In the genomic region with DNA sequence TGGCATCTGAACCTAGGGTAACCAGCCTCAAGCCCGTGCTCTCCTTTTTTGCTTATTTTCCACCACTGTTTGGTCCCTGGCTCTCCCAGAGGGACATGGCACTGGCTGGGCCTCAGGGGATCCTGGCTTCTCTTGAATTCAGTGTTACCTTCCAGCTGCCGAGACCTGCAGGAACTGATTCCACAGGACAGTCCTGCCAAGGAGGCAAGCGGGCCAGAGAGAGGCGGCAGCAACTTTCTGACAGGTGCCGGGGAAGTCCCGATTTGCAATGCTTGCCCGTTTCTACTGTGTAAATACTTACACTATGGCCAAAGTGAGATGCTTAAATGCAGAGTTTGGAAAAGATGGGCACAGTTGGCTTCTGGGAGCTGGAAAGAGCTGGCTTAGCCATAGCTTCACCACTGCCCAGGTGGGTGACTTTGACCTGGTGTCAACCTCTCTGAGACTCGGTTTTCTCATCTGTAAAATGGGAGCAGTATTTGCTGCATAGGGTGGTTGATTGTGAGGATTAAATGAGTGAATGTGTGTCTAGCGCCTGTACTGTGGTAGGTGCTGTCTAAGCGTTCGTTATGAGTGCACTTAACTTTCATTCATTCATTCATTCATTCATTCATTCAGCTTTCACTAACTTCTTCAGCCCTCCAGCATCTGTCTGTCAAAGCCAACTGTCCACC, we compare ENCODE assay signal across 1 cellular context.
A peak's percentile ranks its signal among the peaks of the same experiment; 100 is the strongest.
TF ChIP-seq lines count a peak whose summit lies in the region.

No MANE protein-coding gene starts in this region.

TF ChIP-seq in K562, 482 proteins besides CTCF, POLR2A, EP300 and RAD21 (continued from another document):
- TF ChIP-seq, protein P1, sequence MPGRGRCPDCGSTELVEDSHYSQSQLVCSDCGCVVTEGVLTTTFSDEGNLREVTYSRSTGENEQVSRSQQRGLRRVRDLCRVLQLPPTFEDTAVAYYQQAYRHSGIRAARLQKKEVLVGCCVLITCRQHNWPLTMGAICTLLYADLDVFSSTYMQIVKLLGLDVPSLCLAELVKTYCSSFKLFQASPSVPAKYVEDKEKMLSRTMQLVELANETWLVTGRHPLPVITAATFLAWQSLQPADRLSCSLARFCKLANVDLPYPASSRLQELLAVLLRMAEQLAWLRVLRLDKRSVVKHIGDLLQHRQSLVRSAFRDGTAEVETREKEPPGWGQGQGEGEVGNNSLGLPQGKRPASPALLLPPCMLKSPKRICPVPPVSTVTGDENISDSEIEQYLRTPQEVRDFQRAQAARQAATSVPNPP (IDR thresholded peaks at IDR 0.05; ENCODE audit: borderline replicate concordance, insufficient read depth, insufficient read length): no peak
- no peak for TF ChIP-seq POLR2AphosphoS2 (IDR thresholded peaks at IDR 0.05; ENCODE audit: low read length)
- TF ChIP-seq, protein P2, sequence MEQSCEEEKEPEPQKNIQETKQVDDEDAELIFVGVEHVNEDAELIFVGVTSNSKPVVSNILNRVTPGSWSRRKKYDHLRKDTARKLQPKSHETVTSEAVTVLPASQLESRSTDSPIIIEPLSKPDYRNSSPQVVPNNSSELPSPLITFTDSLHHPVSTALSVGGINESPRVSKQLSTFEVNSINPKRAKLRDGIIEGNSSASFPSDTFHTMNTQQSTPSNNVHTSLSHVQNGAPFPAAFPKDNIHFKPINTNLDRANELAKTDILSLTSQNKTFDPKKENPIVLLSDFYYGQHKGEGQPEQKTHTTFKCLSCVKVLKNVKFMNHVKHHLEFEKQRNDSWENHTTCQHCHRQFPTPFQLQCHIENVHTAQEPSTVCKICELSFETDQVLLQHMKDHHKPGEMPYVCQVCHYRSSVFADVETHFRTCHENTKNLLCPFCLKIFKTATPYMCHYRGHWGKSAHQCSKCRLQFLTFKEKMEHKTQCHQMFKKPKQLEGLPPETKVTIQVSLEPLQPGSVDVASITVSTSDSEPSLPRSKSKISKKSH (CRISPR knock-in tag; IDR thresholded peaks at IDR 0.05): no peak
- TF ChIP-seq SP1 (CRISPR knock-in tag; IDR thresholded peaks at IDR 0.05): no peak
- TF ChIP-seq RBM25 (IDR thresholded peaks at IDR 0.05; ENCODE audit: low read depth, low read length, severe bottlenecking): peak; percentile 94
- TF ChIP-seq ZZZ3 (IDR thresholded peaks at IDR 0.05): no peak
- TF ChIP-seq, protein P3, sequence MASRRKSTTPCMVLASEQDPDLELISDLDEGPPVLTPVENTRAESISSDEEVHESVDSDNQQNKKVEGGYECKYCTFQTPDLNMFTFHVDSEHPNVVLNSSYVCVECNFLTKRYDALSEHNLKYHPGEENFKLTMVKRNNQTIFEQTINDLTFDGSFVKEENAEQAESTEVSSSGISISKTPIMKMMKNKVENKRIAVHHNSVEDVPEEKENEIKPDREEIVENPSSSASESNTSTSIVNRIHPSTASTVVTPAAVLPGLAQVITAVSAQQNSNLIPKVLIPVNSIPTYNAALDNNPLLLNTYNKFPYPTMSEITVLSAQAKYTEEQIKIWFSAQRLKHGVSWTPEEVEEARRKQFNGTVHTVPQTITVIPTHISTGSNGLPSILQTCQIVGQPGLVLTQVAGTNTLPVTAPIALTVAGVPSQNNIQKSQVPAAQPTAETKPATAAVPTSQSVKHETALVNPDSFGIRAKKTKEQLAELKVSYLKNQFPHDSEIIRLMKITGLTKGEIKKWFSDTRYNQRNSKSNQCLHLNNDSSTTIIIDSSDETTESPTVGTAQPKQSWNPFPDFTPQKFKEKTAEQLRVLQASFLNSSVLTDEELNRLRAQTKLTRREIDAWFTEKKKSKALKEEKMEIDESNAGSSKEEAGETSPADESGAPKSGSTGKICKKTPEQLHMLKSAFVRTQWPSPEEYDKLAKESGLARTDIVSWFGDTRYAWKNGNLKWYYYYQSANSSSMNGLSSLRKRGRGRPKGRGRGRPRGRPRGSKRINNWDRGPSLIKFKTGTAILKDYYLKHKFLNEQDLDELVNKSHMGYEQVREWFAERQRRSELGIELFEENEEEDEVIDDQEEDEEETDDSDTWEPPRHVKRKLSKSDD (conservative IDR thresholded peaks at IDR 0.05; ENCODE audit: low read length): no peak
- no peak for TF ChIP-seq JUN (IDR thresholded peaks at IDR 0.05; ENCODE audit: borderline replicate concordance, low read depth, low read length)
- no peak for TF ChIP-seq JUN (CRISPR knock-in tag; IDR thresholded peaks at IDR 0.05; ENCODE audit: borderline replicate concordance)
- peak; percentile 94 for TF ChIP-seq BCOR (IDR thresholded peaks at IDR 0.05)
- no peak for TF ChIP-seq CSDE1 (IDR thresholded peaks at IDR 0.05)
- peak; percentile 74; the same call in 1 of the 2 replicates for TF ChIP-seq HDAC2 (IDR thresholded peaks at IDR 0.05)
- TF ChIP-seq CHD4 (IDR thresholded peaks at IDR 0.05; ENCODE audit: insufficient read depth, insufficient replicate concordance, low read depth, low read length, poor library complexity, severe bottlenecking): peak; percentile 81
- TF ChIP-seq ADNP (tag; IDR thresholded peaks at IDR 0.05): peak; percentile 91
- TF ChIP-seq, protein P4, sequence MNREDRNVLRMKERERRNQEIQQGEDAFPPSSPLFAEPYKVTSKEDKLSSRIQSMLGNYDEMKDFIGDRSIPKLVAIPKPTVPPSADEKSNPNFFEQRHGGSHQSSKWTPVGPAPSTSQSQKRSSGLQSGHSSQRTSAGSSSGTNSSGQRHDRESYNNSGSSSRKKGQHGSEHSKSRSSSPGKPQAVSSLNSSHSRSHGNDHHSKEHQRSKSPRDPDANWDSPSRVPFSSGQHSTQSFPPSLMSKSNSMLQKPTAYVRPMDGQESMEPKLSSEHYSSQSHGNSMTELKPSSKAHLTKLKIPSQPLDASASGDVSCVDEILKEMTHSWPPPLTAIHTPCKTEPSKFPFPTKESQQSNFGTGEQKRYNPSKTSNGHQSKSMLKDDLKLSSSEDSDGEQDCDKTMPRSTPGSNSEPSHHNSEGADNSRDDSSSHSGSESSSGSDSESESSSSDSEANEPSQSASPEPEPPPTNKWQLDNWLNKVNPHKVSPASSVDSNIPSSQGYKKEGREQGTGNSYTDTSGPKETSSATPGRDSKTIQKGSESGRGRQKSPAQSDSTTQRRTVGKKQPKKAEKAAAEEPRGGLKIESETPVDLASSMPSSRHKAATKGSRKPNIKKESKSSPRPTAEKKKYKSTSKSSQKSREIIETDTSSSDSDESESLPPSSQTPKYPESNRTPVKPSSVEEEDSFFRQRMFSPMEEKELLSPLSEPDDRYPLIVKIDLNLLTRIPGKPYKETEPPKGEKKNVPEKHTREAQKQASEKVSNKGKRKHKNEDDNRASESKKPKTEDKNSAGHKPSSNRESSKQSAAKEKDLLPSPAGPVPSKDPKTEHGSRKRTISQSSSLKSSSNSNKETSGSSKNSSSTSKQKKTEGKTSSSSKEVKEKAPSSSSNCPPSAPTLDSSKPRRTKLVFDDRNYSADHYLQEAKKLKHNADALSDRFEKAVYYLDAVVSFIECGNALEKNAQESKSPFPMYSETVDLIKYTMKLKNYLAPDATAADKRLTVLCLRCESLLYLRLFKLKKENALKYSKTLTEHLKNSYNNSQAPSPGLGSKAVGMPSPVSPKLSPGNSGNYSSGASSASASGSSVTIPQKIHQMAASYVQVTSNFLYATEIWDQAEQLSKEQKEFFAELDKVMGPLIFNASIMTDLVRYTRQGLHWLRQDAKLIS (CRISPR knock-in tag; IDR thresholded peaks at IDR 0.05): no peak
- no peak for TF ChIP-seq NR1H2 (CRISPR knock-in tag; IDR thresholded peaks at IDR 0.05)
- TF ChIP-seq KLF1 (tag; IDR thresholded peaks at IDR 0.05): no peak
- TF ChIP-seq ZNF24 (IDR thresholded peaks at IDR 0.05): peak; percentile 97
- peak; percentile 72; the same call in 1 of the 2 replicates for TF ChIP-seq SMARCA5 (IDR thresholded peaks at IDR 0.05)
- TF ChIP-seq KDM1A (IDR thresholded peaks at IDR 0.05): peak; percentile 70 to 82
- no peak for TF ChIP-seq CHCHD3 (CRISPR knock-in tag; IDR thresholded peaks at IDR 0.05)
- peak in 1 of 2 experiments; percentile 60; a peak in 2 of 4 replicates for TF ChIP-seq RCOR1 (IDR thresholded peaks at IDR 0.05; ENCODE audit: borderline replicate concordance in 1 of 2, low read depth in 2 of 2, low read length in 2 of 2)
TF ChIP-seq in K562: peak in this region for 9.
